Comparison of ENCODE assay signal across 11 cellular contexts in the genomic region with DNA sequence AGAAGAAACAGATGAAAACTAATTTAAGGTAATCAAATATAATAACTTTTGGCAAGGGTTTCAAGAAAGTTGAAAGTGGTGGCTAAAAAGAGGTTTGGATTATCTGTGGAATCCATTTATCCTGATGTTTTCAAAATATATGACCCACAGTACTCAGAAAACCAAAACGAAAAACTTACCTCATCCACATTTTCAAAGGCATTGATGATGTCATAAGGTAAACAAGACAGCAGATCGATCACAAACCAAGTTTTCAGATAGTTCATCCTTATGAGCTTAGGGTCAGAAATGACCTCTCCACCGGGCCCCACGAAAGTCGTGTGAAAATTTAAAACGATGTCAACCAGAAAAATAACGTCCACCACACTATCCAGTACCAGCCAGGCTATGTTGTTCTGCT.
"Had no signal": no experiment of that assay in that cellular context is flagged by ENCODE, and none has a peak within 500 bp of the region (broad histone marks: within the 10 kb centered on the region; RNA-seq: fewer than 3 reads in every experiment).

No MANE protein-coding gene starts in this region.

- H3K27ac Mint-ChIP-seq: HFFc6 had no signal

- H3K9me3 ChIP-seq: HAP-1 had no signal

- H3K36me3 ChIP-seq: HAP-1 had no signal

- H3K4me3 Mint-ChIP-seq: GM23338, H9, HFFc6 had no signal

- H3K9ac ChIP-seq: GM23248 had no signal

- H3K4me2 ChIP-seq: GM23338 had no signal

- DNase-seq: GM23248, GOT3, H7, H9, HCEC 1CT, HFFc6 had no signal

- H3K9me3 Mint-ChIP-seq: GM23338, H9 had no signal

- H3K4me3 ChIP-seq: GM23248, GM23338, HAP-1 had no signal

- FAIRE-seq: H1, H54 had no signal

- H2AFZ ChIP-seq: GM23248, GM23338 had no signal

- ATAC-seq: GM23338, HCT116 had no signal

- H3K27ac ChIP-seq: GM23248 had no signal
